Comparison of ENCODE assay signal across 18 cellular contexts in genomic region chr5:125377151-125377550, GRCh38.
"Had no signal": no experiment of that assay in that cellular context is flagged by ENCODE, and none has a peak within 500 bp of the region (broad histone marks: within the 10 kb centered on the region; RNA-seq: fewer than 3 reads in every experiment).

No MANE protein-coding gene starts in this region.

- H3K4me1 ChIP-seq: colonic mucosa, gastroesophageal sphincter, heart right ventricle, sigmoid colon had no signal

- H3K9me3 Mint-ChIP-seq: activated B cell treated with CpG ODN at 0.5 μM for 24 hours; T-helper 2 cell treated with Interferon-gamma antibody and Interleukin-4, amounts not matched to agents 5 μg/mL and 100 μg/mL, for 36 hours had no signal

- H3K27ac Mint-ChIP-seq: activated B cell treated with CpG ODN at 0.5 μM for 24 hours; activated CD4-positive, alpha-beta memory T cell treated with anti-CD3 and anti-CD28 coated beads, Interleukin-2, amount 10 ng/mL, durations not matched to agents 7 days and 5 days; activated naive CD4-positive, alpha-beta T cell treated with anti-CD3 and anti-CD28 coated beads for 36 hours; stimulated activated effector memory CD8-positive, alpha-beta T cell treated with anti-CD3 and anti-CD28 coated beads, Interleukin-12 subunit alpha, Interleukin-12 subunit beta, amount 100 ng/mL, for 72 hours; T-helper 2 cell treated with Interferon-gamma antibody and Interleukin-4, amounts not matched to agents 5 μg/mL and 100 μg/mL, for 36 hours had no signal

- DNase-seq: activated B cell treated with CpG ODN at 0.5 μM for 24 hours; activated CD4-positive, alpha-beta memory T cell treated with anti-CD3 and anti-CD28 coated beads, Interleukin-2, amount 10 ng/mL, durations not matched to agents 7 days and 5 days; activated CD4-positive, alpha-beta T cell treated with anti-CD3 and anti-CD28 coated beads for 4 hours; activated naive CD4-positive, alpha-beta T cell treated with anti-CD3 and anti-CD28 coated beads for 36 hours; activated T-cell treated with anti-CD3 and anti-CD28 coated beads, Interleukin-2, amount 50 U/mL, for 4 hours; brain microvascular endothelial cell; central memory CD4-positive, alpha-beta T cell; colonic mucosa; heart right ventricle; left ventricle myocardium superior; sigmoid colon; stimulated activated CD4-positive, alpha-beta T cell treated with anti-CD3 and anti-CD28 coated beads, Interleukin-4, amount 100 ng/mL, for 24 hours; stomach; trophoblast cell had no signal

- H3K36me3 Mint-ChIP-seq: stimulated activated effector memory CD8-positive, alpha-beta T cell treated with anti-CD3 and anti-CD28 coated beads, Interleukin-12 subunit alpha, Interleukin-12 subunit beta, amount 100 ng/mL, for 72 hours had no signal

- H3K36me3 ChIP-seq: brain microvascular endothelial cell, colonic mucosa, gastroesophageal sphincter, heart right ventricle, sigmoid colon, stomach had no signal

- H3K27ac ChIP-seq: brain microvascular endothelial cell, colonic mucosa, gastroesophageal sphincter, heart right ventricle, parathyroid adenoma, sigmoid colon, stomach had no signal

- H3K9me3 ChIP-seq: colonic mucosa, gastroesophageal sphincter, heart right ventricle, sigmoid colon, stomach had no signal

- ATAC-seq: activated T-cell treated with anti-CD3 and anti-CD28 coated beads, Interleukin-2, amount 50 U/mL, for 4 hours; gastroesophageal sphincter; heart right ventricle; left ventricle myocardium superior; stimulated activated effector memory CD8-positive, alpha-beta T cell treated with anti-CD3 and anti-CD28 coated beads, Interleukin-12 subunit alpha, Interleukin-12 subunit beta, amount 100 ng/mL, for 72 hours had no signal

- H3K27me3 ChIP-seq: brain microvascular endothelial cell, colonic mucosa, gastroesophageal sphincter, heart right ventricle, sigmoid colon, stomach had no signal

- H3K4me3 ChIP-seq: colonic mucosa, gastroesophageal sphincter, heart right ventricle, sigmoid colon, stomach had no signal

- H3K4me3 Mint-ChIP-seq: activated B cell treated with CpG ODN at 0.5 μM for 24 hours; activated CD4-positive, alpha-beta memory T cell treated with anti-CD3 and anti-CD28 coated beads, Interleukin-2, amount 10 ng/mL, durations not matched to agents 7 days and 5 days; activated naive CD4-positive, alpha-beta T cell treated with anti-CD3 and anti-CD28 coated beads for 36 hours; activated T-cell treated with anti-CD3 and anti-CD28 coated beads, Interleukin-2, amount 50 U/mL, for 4 hours; stimulated activated effector memory CD8-positive, alpha-beta T cell treated with anti-CD3 and anti-CD28 coated beads, Interleukin-12 subunit alpha, Interleukin-12 subunit beta, amount 100 ng/mL, for 72 hours; T-helper 2 cell treated with Interferon-gamma antibody and Interleukin-4, amounts not matched to agents 5 μg/mL and 100 μg/mL, for 36 hours had no signal

- H3K4me1 Mint-ChIP-seq: activated CD4-positive, alpha-beta memory T cell treated with anti-CD3 and anti-CD28 coated beads, Interleukin-2, amount 10 ng/mL, durations not matched to agents 7 days and 5 days; stimulated activated effector memory CD8-positive, alpha-beta T cell treated with anti-CD3 and anti-CD28 coated beads, Interleukin-12 subunit alpha, Interleukin-12 subunit beta, amount 100 ng/mL, for 72 hours had no signal

- H3K27me3 Mint-ChIP-seq: activated B cell treated with CpG ODN at 0.5 μM for 24 hours; activated CD4-positive, alpha-beta memory T cell treated with anti-CD3 and anti-CD28 coated beads, Interleukin-2, amount 10 ng/mL, durations not matched to agents 7 days and 5 days had no signal
